ENCODE assay signal across 8 cellular contexts in genomic region chr2:203014456-203015199, GRCh38. TPM values are rescaled to one million over a fixed set of nuclear protein-coding genes. Genes with fewer than 3 reads are reported as not detected.
DNase-seq lines count a peak whose midpoint lies in the region; ATAC-seq and TF ChIP-seq lines count a peak whose summit lies in the region.

TSS of gene NBEAL1 (plus strand) at chr2:203014875. CDS start at chr2:203016385, 1,510 bp downstream.

- ATAC-seq in GM18909 (IDR thresholded peaks at IDR 0.05; ENCODE audit: poor library complexity, unreplicated experiment) (peak; percentile 98), HG03175 (IDR thresholded peaks at IDR 0.05; ENCODE audit: unreplicated experiment) (peak; percentile 98), WTC11 (peak; percentile 95)

- H3K27me3 ChIP-seq in AG04450 (ENCODE audit: control insufficient read depth, insufficient read depth, low read length): no peaks in the 10 kb centered on the region

- DNase-seq in AG04450 (ENCODE audit: low read depth, low spot score) (peak; percentile 99), NCI-H226 (peak; percentile 82), WTC11 (ENCODE audit: low spot score) (peak; percentile 98), immature natural killer cell (peak; percentile 99), smooth muscle cell of the brain vasculature (ENCODE audit: low read depth, low spot score) (peak; percentile 99)
- peak; percentile 95 for DNase-seq in central memory CD4-positive, alpha-beta T cell

- H3K4me3 ChIP-seq in AG04450 (ENCODE audit: low read depth, low read length): peak within 1 kb of the TSS; percentile 97

- peaks cover 3% of the 10 kb centered on the region; the same call in 1 of the 2 replicates for H3K9me3 ChIP-seq in AG04450 (ENCODE audit: control insufficient read depth, insufficient read depth, low read length)

- CTCF ChIA-PET in AG04450 (lab: Charles Lee) (no interaction called here), WTC11 (lab: Charles Lee) (no interaction called here)

- H3K36me3 Mint-ChIP-seq in WTC11 (no peaks in the 10 kb centered on the region), immature natural killer cell (no peaks in the 10 kb centered on the region)

- H3K27me3 Mint-ChIP-seq in WTC11 (ENCODE audit: low read depth) (peaks cover 9% of the 10 kb centered on the region), immature natural killer cell (ENCODE audit: low read depth in 3 of 3) (peaks cover 3 to 16% (median 7%) of the 10 kb centered on the region in 3 donors)

- POLR2A ChIA-PET in AG04450 (lab: Yijun Ruan, JAX) (interaction anchor here (0.6 to 1.0 kb wide), 2 partner anchors 17 to 900 kb away, joined by 3 to 5 read pairs; no protein-coding TSS in a partner anchor), WTC11 (lab: Charles Lee) (interaction anchor here (0.6 to 1.3 kb wide), 4 partner anchors 22 to 66 kb away, joined by 3 to 4 read pairs (median 4); no protein-coding TSS in a partner anchor)

- H3K4me3 Mint-ChIP-seq in WTC11 (peak within 1 kb of the TSS; percentile 84), immature natural killer cell (peak within 1 kb of the TSS; percentile 96 to 99 (median 98))

- peak within 1 kb of the TSS; percentile 93 for H3K27ac ChIP-seq in AG04450 (ENCODE audit: low read depth, low read length)

- H3K27ac Mint-ChIP-seq in WTC11: peak within 1 kb of the TSS; percentile 100
- peak within 1 kb of the TSS; percentile 94 to 99 (median 99) for H3K27ac Mint-ChIP-seq in immature natural killer cell

- TF ChIP-seq CTCF in AG04450 (IDR thresholded peaks at IDR 0.05; ENCODE audit: low read depth, low read length): no peak
- TF ChIP-seq CTCF in WTC11 (IDR thresholded peaks at IDR 0.05): no peak

- H3K9me3 Mint-ChIP-seq in WTC11: no peaks in the 10 kb centered on the region
- no peaks in the 10 kb centered on the region for H3K9me3 Mint-ChIP-seq in immature natural killer cell

- H3K4me1 Mint-ChIP-seq in WTC11: peaks cover 20% of the 10 kb centered on the region
- H3K4me1 Mint-ChIP-seq in immature natural killer cell: peaks cover 40 to 52% of the 10 kb centered on the region in 2 donors

TF ChIP-seq in WTC11, 78 proteins besides CTCF, POLR2A, EP300 and RAD21 (continues in another document):
- TF ChIP-seq NR1H2 (CRISPR knock-in tag; IDR thresholded peaks at IDR 0.05): no peak
- TF ChIP-seq NFYB (CRISPR knock-in tag; conservative IDR thresholded peaks at IDR 0.05; ENCODE audit: low read depth): no peak
- no peak for TF ChIP-seq ZNF671 (CRISPR knock-in tag; IDR thresholded peaks at IDR 0.05)
- no peak for TF ChIP-seq FOXJ3 (CRISPR knock-in tag; IDR thresholded peaks at IDR 0.05; ENCODE audit: borderline replicate concordance)
- TF ChIP-seq FOXK1 (CRISPR knock-in tag; IDR thresholded peaks at IDR 0.05): no peak
- no peak for TF ChIP-seq E2F4 (CRISPR knock-in tag; IDR thresholded peaks at IDR 0.05; ENCODE audit: borderline replicate concordance, low read depth)
- TF ChIP-seq TP53 (CRISPR knock-in tag; IDR thresholded peaks at IDR 0.05): peak; percentile 80; the same call in 1 of the 2 replicates
- no peak for TF ChIP-seq ZNF121 (CRISPR knock-in tag; IDR thresholded peaks at IDR 0.05)
- peak; percentile 98 for TF ChIP-seq ZBTB21 (CRISPR knock-in tag; IDR thresholded peaks at IDR 0.05; ENCODE audit: borderline replicate concordance)
- no peak for TF ChIP-seq TCF7 (CRISPR knock-in tag; IDR thresholded peaks at IDR 0.05; ENCODE audit: low read depth)
- peak; percentile 51; the same call in 1 of the 2 replicates for TF ChIP-seq USF2 (CRISPR knock-in tag; IDR thresholded peaks at IDR 0.05)
- no peak for TF ChIP-seq ZSCAN18 (CRISPR knock-in tag; IDR thresholded peaks at IDR 0.05)
- TF ChIP-seq ZNF317 (CRISPR knock-in tag; IDR thresholded peaks at IDR 0.05; ENCODE audit: borderline replicate concordance, low read depth): no peak
- TF ChIP-seq PRRX2 (CRISPR knock-in tag; IDR thresholded peaks at IDR 0.05): no peak
- no peak for TF ChIP-seq ATF2 (CRISPR knock-in tag; IDR thresholded peaks at IDR 0.05; ENCODE audit: borderline replicate concordance, low read depth)
- no peak for TF ChIP-seq ATF3 (CRISPR knock-in tag; conservative IDR thresholded peaks at IDR 0.05)
- peak; percentile 71 for TF ChIP-seq MAX (CRISPR knock-in tag; IDR thresholded peaks at IDR 0.05)
- no peak for TF ChIP-seq SMAD4 (CRISPR knock-in tag; IDR thresholded peaks at IDR 0.05)
- no peak for TF ChIP-seq PRDM15 (CRISPR knock-in tag; IDR thresholded peaks at IDR 0.05)

RNA-seq across cellular contexts. Expression of gene NBEAL1, which starts in this region (rescaled TPM):
- polyA plus RNA-seq in AG04450 (2011; rRNA removed): 11.1 and 11.7 TPM in 2 replicates
- polyA minus RNA-seq in AG04450 (2011; rRNA and poly(A)+ RNA removed): 24.3 and 65.4 TPM in 2 replicates
- 7.7 to 10.5 TPM (median 8.5 TPM) in 3 replicates for total RNA-seq in WTC11 (2021)
- polyA plus RNA-seq in immature natural killer cell: 1 to 10 TPM; 2.1 to 6.8 (median 6.4) TPM

Comparison
In these comparisons a context has a peak if more than half of its experiments do, and no peak if none do; other contexts are left out.
1. Peak in every context shown above with its lines: DNase-seq, ATAC-seq, H3K4me3 ChIP-seq and H3K27ac ChIP-seq.